8 cellular contexts compared by ENCODE assay signal in genomic region chr3:122609798-122610559, GRCh38. TPM values are rescaled to one million over a fixed set of nuclear protein-coding genes. Genes with fewer than 3 reads are reported as not detected.
A peak's percentile ranks its signal among the peaks of the same experiment; 100 is the strongest.
DNase-seq lines count a peak whose midpoint lies in the region; ATAC-seq and TF ChIP-seq lines count a peak whose summit lies in the region.

No MANE protein-coding gene starts in this region.

- peaks cover 28% of the 10 kb centered on the region for H3K36me3 Mint-ChIP-seq in activated naive CD4-positive, alpha-beta T cell treated with anti-CD3 and anti-CD28 coated beads, Interleukin-2, amount 50 U/mL, for 24 hours

- peak overlapping the region; percentile 38; the same call in 1 of the 2 replicates for H3K4me3 ChIP-seq in GM08714 (ENCODE audit: low read length)
- no peak overlapping the region for H3K4me3 ChIP-seq in retinal pigment epithelial cell (ENCODE audit: low read length)

- DNase-seq in retinal pigment epithelial cell (ENCODE audit: low read depth) (peak; percentile 22), NCI-H446 (lab: John Stamatoyannopoulos, UW) (no peak), iPS-NIHi11 (ENCODE audit: low spot score) (no peak), occipital lobe (lab: John Stamatoyannopoulos, UW) (no peak)

- ATAC-seq in GM21515 (IDR thresholded peaks at IDR 0.05; ENCODE audit: unreplicated experiment) (peak; percentile 92), HG03575 (IDR thresholded peaks at IDR 0.05; ENCODE audit: extremely low read depth, insufficient number of reproducible peaks, low FRiP score, unreplicated experiment) (peak; percentile 94)

- H3K9me3 Mint-ChIP-seq in activated naive CD4-positive, alpha-beta T cell treated with anti-CD3 and anti-CD28 coated beads, Interleukin-2, amount 50 U/mL, for 24 hours: no peaks in the 10 kb centered on the region

- H3K27ac Mint-ChIP-seq in activated naive CD4-positive, alpha-beta T cell treated with anti-CD3 and anti-CD28 coated beads, Interleukin-2, amount 50 U/mL, for 24 hours: peak overlapping the region; percentile 87

- no peaks in the 10 kb centered on the region for H3K27me3 Mint-ChIP-seq in activated naive CD4-positive, alpha-beta T cell treated with anti-CD3 and anti-CD28 coated beads, Interleukin-2, amount 50 U/mL, for 24 hours

- H3K4me3 Mint-ChIP-seq in activated naive CD4-positive, alpha-beta T cell treated with anti-CD3 and anti-CD28 coated beads, Interleukin-2, amount 50 U/mL, for 24 hours: peak overlapping the region; percentile 31

- TF ChIP-seq CTCF in retinal pigment epithelial cell (conservative IDR thresholded peaks at IDR 0.05; ENCODE audit: low read depth, low read length): no peak

- H3K4me1 Mint-ChIP-seq in activated naive CD4-positive, alpha-beta T cell treated with anti-CD3 and anti-CD28 coated beads, Interleukin-2, amount 50 U/mL, for 24 hours: peaks cover 41% of the 10 kb centered on the region

RNA-seq across cellular contexts. Expression of gene PARP15, which starts 32.5 kb away (rescaled TPM):
- total RNA-seq in occipital lobe: not detected

RNA-seq across cellular contexts. Expression of gene DTX3L, which starts 45.8 kb away (rescaled TPM):
- total RNA-seq in occipital lobe: 4.5 TPM

RNA-seq across cellular contexts. Expression of gene PARP9, which starts 45.9 kb away (rescaled TPM):
- total RNA-seq in occipital lobe: 6.1 TPM
